ENCODE assay signal across 1 cellular context in the genomic region with DNA sequence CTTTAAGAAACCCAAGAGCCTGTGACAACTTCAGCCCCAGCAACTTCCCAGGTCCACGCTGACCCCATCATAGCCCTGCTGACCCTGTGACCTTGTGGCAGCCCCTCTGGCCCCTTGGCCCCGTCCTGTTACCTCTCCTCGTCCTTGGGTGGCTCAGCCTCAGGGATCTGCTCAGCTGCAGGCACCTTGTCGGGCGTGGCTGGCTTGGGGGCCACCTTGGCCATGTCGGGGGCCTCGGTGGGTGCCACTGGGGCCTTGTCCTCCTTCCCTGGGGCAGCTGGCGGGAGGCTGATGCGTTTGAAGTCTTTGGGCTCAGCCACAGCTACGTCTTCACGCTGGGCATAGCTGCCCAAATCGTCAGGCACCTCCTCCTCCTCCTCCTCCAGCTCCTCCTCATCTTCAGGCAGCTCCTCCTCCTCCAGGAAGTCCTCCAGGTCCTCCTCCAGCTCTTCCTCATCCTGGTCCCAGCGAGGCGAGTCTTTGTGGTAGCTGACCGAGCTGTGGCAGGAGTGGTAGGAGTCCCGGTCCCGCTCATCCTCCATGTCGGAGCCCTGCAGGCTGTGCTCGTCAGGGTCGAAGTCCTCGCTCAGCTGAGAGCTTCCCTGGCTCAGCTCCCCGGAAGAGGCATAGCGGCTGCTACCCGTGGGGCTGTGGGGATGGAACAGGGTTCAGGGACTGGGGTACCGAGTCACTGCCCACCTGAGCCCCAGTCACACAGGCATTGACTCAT.
TF ChIP-seq lines count a peak whose summit lies in the region.

No MANE protein-coding gene starts in this region.

TF ChIP-seq in GM23338, 12 proteins besides CTCF, POLR2A, EP300 and RAD21 (continued from another document):
- TF ChIP-seq, protein P1, sequence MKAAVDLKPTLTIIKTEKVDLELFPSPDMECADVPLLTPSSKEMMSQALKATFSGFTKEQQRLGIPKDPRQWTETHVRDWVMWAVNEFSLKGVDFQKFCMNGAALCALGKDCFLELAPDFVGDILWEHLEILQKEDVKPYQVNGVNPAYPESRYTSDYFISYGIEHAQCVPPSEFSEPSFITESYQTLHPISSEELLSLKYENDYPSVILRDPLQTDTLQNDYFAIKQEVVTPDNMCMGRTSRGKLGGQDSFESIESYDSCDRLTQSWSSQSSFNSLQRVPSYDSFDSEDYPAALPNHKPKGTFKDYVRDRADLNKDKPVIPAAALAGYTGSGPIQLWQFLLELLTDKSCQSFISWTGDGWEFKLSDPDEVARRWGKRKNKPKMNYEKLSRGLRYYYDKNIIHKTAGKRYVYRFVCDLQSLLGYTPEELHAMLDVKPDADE (IDR thresholded peaks at IDR 0.05), result no peak
- TF ChIP-seq, protein P2, sequence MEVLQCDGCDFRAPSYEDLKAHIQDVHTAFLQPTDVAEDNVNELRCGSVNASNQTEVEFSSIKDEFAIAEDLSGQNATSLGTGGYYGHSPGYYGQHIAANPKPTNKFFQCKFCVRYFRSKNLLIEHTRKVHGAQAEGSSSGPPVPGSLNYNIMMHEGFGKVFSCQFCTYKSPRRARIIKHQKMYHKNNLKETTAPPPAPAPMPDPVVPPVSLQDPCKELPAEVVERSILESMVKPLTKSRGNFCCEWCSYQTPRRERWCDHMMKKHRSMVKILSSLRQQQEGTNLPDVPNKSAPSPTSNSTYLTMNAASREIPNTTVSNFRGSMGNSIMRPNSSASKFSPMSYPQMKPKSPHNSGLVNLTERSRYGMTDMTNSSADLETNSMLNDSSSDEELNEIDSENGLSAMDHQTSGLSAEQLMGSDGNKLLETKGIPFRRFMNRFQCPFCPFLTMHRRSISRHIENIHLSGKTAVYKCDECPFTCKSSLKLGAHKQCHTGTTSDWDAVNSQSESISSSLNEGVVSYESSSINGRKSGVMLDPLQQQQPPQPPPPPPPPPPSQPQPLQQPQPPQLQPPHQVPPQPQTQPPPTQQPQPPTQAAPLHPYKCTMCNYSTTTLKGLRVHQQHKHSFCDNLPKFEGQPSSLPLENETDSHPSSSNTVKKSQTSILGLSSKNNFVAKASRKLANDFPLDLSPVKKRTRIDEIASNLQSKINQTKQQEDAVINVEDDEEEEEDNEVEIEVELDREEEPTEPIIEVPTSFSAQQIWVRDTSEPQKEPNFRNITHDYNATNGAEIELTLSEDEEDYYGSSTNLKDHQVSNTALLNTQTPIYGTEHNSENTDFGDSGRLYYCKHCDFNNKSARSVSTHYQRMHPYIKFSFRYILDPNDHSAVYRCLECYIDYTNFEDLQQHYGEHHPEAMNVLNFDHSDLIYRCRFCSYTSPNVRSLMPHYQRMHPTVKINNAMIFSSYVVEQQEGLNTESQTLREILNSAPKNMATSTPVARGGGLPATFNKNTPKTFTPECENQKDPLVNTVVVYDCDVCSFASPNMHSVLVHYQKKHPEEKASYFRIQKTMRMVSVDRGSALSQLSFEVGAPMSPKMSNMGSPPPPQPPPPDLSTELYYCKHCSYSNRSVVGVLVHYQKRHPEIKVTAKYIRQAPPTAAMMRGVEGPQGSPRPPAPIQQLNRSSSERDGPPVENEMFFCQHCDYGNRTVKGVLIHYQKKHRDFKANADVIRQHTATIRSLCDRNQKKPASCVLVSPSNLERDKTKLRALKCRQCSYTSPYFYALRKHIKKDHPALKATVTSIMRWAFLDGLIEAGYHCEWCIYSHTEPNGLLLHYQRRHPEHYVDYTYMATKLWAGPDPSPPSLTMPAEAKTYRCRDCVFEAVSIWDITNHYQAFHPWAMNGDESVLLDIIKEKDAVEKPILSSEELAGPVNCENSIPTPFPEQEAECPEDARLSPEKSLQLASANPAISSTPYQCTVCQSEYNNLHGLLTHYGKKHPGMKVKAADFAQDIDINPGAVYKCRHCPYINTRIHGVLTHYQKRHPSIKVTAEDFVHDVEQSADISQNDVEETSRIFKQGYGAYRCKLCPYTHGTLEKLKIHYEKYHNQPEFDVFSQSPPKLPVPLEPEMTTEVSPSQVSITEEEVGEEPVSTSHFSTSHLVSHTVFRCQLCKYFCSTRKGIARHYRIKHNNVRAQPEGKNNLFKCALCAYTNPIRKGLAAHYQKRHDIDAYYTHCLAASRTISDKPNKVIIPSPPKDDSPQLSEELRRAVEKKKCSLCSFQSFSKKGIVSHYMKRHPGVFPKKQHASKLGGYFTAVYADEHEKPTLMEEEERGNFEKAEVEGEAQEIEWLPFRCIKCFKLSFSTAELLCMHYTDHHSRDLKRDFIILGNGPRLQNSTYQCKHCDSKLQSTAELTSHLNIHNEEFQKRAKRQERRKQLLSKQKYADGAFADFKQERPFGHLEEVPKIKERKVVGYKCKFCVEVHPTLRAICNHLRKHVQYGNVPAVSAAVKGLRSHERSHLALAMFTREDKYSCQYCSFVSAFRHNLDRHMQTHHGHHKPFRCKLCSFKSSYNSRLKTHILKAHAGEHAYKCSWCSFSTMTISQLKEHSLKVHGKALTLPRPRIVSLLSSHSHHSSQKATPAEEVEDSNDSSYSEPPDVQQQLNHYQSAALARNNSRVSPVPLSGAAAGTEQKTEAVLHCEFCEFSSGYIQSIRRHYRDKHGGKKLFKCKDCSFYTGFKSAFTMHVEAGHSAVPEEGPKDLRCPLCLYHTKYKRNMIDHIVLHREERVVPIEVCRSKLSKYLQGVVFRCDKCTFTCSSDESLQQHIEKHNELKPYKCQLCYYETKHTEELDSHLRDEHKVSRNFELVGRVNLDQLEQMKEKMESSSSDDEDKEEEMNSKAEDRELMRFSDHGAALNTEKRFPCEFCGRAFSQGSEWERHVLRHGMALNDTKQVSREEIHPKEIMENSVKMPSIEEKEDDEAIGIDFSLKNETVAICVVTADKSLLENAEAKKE (CRISPR knock-in tag; IDR thresholded peaks at IDR 0.05), result no peak
- TF ChIP-seq EZH2phosphoT487 (IDR thresholded peaks at IDR 0.05; ENCODE audit: unreplicated experiment), result no peak
- TF ChIP-seq EZH2 (IDR thresholded peaks at IDR 0.05; ENCODE audit: low read depth, unreplicated experiment), result no peak
- TF ChIP-seq, protein P3, sequence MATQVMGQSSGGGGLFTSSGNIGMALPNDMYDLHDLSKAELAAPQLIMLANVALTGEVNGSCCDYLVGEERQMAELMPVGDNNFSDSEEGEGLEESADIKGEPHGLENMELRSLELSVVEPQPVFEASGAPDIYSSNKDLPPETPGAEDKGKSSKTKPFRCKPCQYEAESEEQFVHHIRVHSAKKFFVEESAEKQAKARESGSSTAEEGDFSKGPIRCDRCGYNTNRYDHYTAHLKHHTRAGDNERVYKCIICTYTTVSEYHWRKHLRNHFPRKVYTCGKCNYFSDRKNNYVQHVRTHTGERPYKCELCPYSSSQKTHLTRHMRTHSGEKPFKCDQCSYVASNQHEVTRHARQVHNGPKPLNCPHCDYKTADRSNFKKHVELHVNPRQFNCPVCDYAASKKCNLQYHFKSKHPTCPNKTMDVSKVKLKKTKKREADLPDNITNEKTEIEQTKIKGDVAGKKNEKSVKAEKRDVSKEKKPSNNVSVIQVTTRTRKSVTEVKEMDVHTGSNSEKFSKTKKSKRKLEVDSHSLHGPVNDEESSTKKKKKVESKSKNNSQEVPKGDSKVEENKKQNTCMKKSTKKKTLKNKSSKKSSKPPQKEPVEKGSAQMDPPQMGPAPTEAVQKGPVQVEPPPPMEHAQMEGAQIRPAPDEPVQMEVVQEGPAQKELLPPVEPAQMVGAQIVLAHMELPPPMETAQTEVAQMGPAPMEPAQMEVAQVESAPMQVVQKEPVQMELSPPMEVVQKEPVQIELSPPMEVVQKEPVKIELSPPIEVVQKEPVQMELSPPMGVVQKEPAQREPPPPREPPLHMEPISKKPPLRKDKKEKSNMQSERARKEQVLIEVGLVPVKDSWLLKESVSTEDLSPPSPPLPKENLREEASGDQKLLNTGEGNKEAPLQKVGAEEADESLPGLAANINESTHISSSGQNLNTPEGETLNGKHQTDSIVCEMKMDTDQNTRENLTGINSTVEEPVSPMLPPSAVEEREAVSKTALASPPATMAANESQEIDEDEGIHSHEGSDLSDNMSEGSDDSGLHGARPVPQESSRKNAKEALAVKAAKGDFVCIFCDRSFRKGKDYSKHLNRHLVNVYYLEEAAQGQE (IDR thresholded peaks at IDR 0.05; ENCODE audit: unreplicated experiment), result no peak
- TF ChIP-seq JUNB (IDR thresholded peaks at IDR 0.05; ENCODE audit: unreplicated experiment), result no peak
- no peak for TF ChIP-seq ZNF331 (CRISPR knock-in tag; IDR thresholded peaks at IDR 0.05; ENCODE audit: low read depth)
- no peak for TF ChIP-seq CREB1 (CRISPR knock-in tag; IDR thresholded peaks at IDR 0.05; ENCODE audit: low read depth)
- no peak for TF ChIP-seq POLR2AphosphoS5 (IDR thresholded peaks at IDR 0.05; ENCODE audit: low read depth)
